ENCODE assay signal across 26 cellular contexts in the genomic region with DNA sequence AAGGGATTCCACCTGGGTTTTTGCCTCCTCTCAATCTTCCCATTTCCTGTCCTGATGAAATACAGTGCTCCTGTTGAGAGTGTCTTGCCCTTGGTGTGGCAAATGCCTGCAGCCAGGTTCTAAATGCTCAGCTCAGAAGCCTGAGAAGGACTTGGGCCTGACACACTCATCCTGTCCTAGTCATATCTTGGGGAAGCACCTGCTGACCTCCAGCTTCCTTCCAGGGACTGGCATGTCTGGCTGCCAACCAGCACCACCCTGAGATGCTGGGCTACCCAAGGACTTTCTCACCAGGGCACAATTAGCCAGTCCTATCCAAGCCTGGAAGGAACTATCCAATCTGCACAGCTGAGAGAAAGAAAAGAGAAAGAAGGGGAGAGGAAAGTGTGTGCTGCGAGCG. TPM values are rescaled to one million over a fixed set of nuclear protein-coding genes. Genes with fewer than 3 reads are reported as not detected.
"Had no signal": no experiment of that assay in that cellular context is flagged by ENCODE, and none has a peak within 500 bp of the region (broad histone marks: within the 10 kb centered on the region; RNA-seq: fewer than 3 reads in every experiment).

No MANE protein-coding gene starts in this region.

- H3K27me3 ChIP-seq: left lung had no signal

- H3K4me3 ChIP-seq: gastroesophageal sphincter, heart right ventricle, left lung, mucosa of descending colon had no signal

- H3K36me3 ChIP-seq: gastroesophageal sphincter, heart right ventricle, left lung had no signal

- H3K9me3 ChIP-seq: gastroesophageal sphincter, heart right ventricle, left lung, mucosa of descending colon had no signal

- H3K27ac ChIP-seq: gastroesophageal sphincter, heart right ventricle, left lung, WERI-Rb-1 had no signal

- H3K4me1 ChIP-seq: gastroesophageal sphincter, heart right ventricle, left lung had no signal

- H3K36me3 Mint-ChIP-seq: activated naive CD8-positive, alpha-beta T cell treated with anti-CD3 and anti-CD28 coated beads for 36 hours; brain; naive thymus-derived CD8-positive, alpha-beta T cell had no signal

- DNase-seq: activated CD4-positive, alpha-beta memory T cell treated with anti-CD3 and anti-CD28 coated beads, Interleukin-2, amount 10 ng/mL, durations not matched to agents 7 days and 5 days; activated CD4-positive, alpha-beta T cell treated with anti-CD3 and anti-CD28 coated beads for 4 hours; activated gamma-delta T cell; activated naive CD8-positive, alpha-beta T cell treated with anti-CD3 and anti-CD28 coated beads for 36 hours; activated T-cell treated with anti-CD3 and anti-CD28 coated beads, Interleukin-2, amount 50 U/mL, for 72 hours; amygdala; cortex of kidney; effector CD8-positive, alpha-beta T cell; heart right ventricle; islet precursor cell; left lung; mucosa of descending colon; nucleus accumbens; right cardiac atrium; small intestine; stimulated activated CD4-positive, alpha-beta T cell treated with anti-CD3 and anti-CD28 coated beads, Interleukin-4, amount 100 ng/mL, for 4 hours; stimulated activated CD8-positive, alpha-beta memory T cell treated with anti-CD3 and anti-CD28 coated beads, Interleukin-4, amount 100 ng/mL, for 48 hours; stimulated activated naive CD4-positive, alpha-beta T cell treated with Interleukin-2 at 50 U/mL for 16 hours; substantia nigra; trophoblast cell; WERI-Rb-1 had no signal

- H3K4me3 Mint-ChIP-seq: activated CD4-positive, alpha-beta memory T cell treated with anti-CD3 and anti-CD28 coated beads, Interleukin-2, amount 10 ng/mL, durations not matched to agents 7 days and 5 days; activated naive CD8-positive, alpha-beta T cell treated with anti-CD3 and anti-CD28 coated beads for 36 hours; activated T-cell treated with anti-CD3 and anti-CD28 coated beads, Interleukin-2, amount 50 U/mL, for 72 hours; brain; naive thymus-derived CD8-positive, alpha-beta T cell had no signal

- H3K9me3 Mint-ChIP-seq: activated CD4-positive, alpha-beta memory T cell treated with anti-CD3 and anti-CD28 coated beads, Interleukin-2, amount 10 ng/mL, durations not matched to agents 7 days and 5 days; activated naive CD8-positive, alpha-beta T cell treated with anti-CD3 and anti-CD28 coated beads for 36 hours; activated T-cell treated with anti-CD3 and anti-CD28 coated beads, Interleukin-2, amount 50 U/mL, for 72 hours; brain; naive thymus-derived CD8-positive, alpha-beta T cell had no signal

- H3K27me3 Mint-ChIP-seq: activated CD4-positive, alpha-beta memory T cell treated with anti-CD3 and anti-CD28 coated beads, Interleukin-2, amount 10 ng/mL, durations not matched to agents 7 days and 5 days; naive thymus-derived CD8-positive, alpha-beta T cell had no signal

- H3K4me1 Mint-ChIP-seq: activated CD4-positive, alpha-beta memory T cell treated with anti-CD3 and anti-CD28 coated beads, Interleukin-2, amount 10 ng/mL, durations not matched to agents 7 days and 5 days; activated naive CD8-positive, alpha-beta T cell treated with anti-CD3 and anti-CD28 coated beads for 36 hours had no signal

- FAIRE-seq: small intestine had no signal

- H3K27ac Mint-ChIP-seq: activated CD4-positive, alpha-beta memory T cell treated with anti-CD3 and anti-CD28 coated beads, Interleukin-2, amount 10 ng/mL, durations not matched to agents 7 days and 5 days; activated naive CD8-positive, alpha-beta T cell treated with anti-CD3 and anti-CD28 coated beads for 36 hours; activated T-cell treated with anti-CD3 and anti-CD28 coated beads, Interleukin-2, amount 50 U/mL, for 72 hours had no signal

- ATAC-seq: activated T-cell treated with anti-CD3 and anti-CD28 coated beads, Interleukin-2, amount 50 U/mL, for 72 hours; gastroesophageal sphincter; heart right ventricle; left lung; mucosa of descending colon; naive thymus-derived CD8-positive, alpha-beta T cell; right cardiac atrium had no signal

RNA-seq across cellular contexts. Expression of a gene that starts 43.4 kb away (rescaled TPM):
- total RNA-seq: activated naive CD8-positive, alpha-beta T cell treated with anti-CD3 and anti-CD28 coated beads for 36 hours; epithelial cell of proximal tubule; heart right ventricle; naive thymus-derived CD8-positive, alpha-beta T cell; posterior vena cava; right cardiac atrium had no signal
- polyA plus RNA-seq: heart right ventricle, right cardiac atrium had no signal
